Comparison of ENCODE assay signal across 8 cellular contexts in genomic region chr11:10307411-10308207, GRCh38. TPM values are rescaled to one million over a fixed set of nuclear protein-coding genes. Genes with fewer than 3 reads are reported as not detected.
DNase-seq lines count a peak whose midpoint lies in the region; ATAC-seq and TF ChIP-seq lines count a peak whose summit lies in the region.

No MANE protein-coding gene starts in this region.

- in situ Hi-C loops in IMR-90 (cut with MboI; ENCODE audit: low sequenced_read_pairs): loop anchor here (10.0 to 25.0 kb wide), 2 partner anchors 333 to 695 kb away; no protein-coding TSS in a partner anchor

- 0 out of 2 replicates have a peak overlapping the region, but pooled peaks have one; percentile 17 for H2AK5ac ChIP-seq in IMR-90 (ENCODE audit: low read depth, low read length)

- H3K27ac Mint-ChIP-seq in glutamatergic neuron (ENCODE audit: unreplicated experiment) (no peak overlapping the region), osteocyte (ENCODE audit: unreplicated experiment) (peak overlapping the region; percentile 100)

- H4K20me1 ChIP-seq in DOHH2 (ENCODE audit: control insufficient read depth, insufficient read depth, low read depth, low read length) (no peaks in the 10 kb centered on the region), IMR-90 (ENCODE audit: insufficient read depth, low read length) (peaks cover 43% of the 10 kb centered on the region)

- peak overlapping the region; percentile 87 for H2BK120ac ChIP-seq in IMR-90 (ENCODE audit: low read depth, low read length)

- peak overlapping the region; percentile 92 for H2BK5ac ChIP-seq in IMR-90 (ENCODE audit: low read depth, low read length, poor library complexity, severe bottlenecking)

- peak overlapping the region; percentile 91 for H3K4ac ChIP-seq in IMR-90 (ENCODE audit: low read depth, low read length)

- POLR2A ChIA-PET in IMR-90 (lab: Charles Lee; ENCODE audit: unreplicated experiment): interaction anchor here (0.5 to 3.7 kb wide), 6 partner anchors 18 to 147 kb away, joined by 3 to 28 read pairs (median 4); partner anchors contain the start of gene AMPD3

- peak overlapping the region; percentile 25 to 83; a peak in 3 of 4 replicates for H4K8ac ChIP-seq in IMR-90 (ENCODE audit: low read depth in 2 of 2, low read length in 2 of 2)

- H2AFZ ChIP-seq in IMR-90 (replicated peaks; ENCODE audit: low read length, poor library complexity): peak overlapping the region; percentile 77

- peak; percentile 100 for TF ChIP-seq CTCF in DOHH2 (IDR thresholded peaks at IDR 0.05; ENCODE audit: low read depth, low read length, poor library complexity, severe bottlenecking)
- peak; percentile 95 for TF ChIP-seq CTCF in IMR-90 (conservative IDR thresholded peaks at IDR 0.05; ENCODE audit: low read depth, low read length)
- peak; percentile 99 for TF ChIP-seq CTCF in glutamatergic neuron (IDR thresholded peaks at IDR 0.05; ENCODE audit: partially characterized antibody, unreplicated experiment)
- TF ChIP-seq CTCF in osteocyte (IDR thresholded peaks at IDR 0.05): peak; percentile 99
- TF ChIP-seq CTCF in thyroid gland (IDR thresholded peaks at IDR 0.05): peak; percentile 95 to 99 (median 97)

- CTCF ChIA-PET in IMR-90 (lab: Yijun Ruan, JAX): interaction anchor here (0.6 to 1.2 kb wide), 2 partner anchors 100 to 460 kb away, joined by 3 read pairs; no protein-coding TSS in a partner anchor

- peaks cover 0 to 31% of the 10 kb centered on the region in 2 experiments; a peak in 2 of 4 replicates for H3K79me1 ChIP-seq in IMR-90 (ENCODE audit: low read depth in 1 of 2, low read length in 2 of 2)

- H2AK9ac ChIP-seq in IMR-90 (replicated peaks; ENCODE audit: low read depth, low read length, poor library complexity): peak overlapping the region; percentile 86

- H3K4me1 Mint-ChIP-seq in glutamatergic neuron (ENCODE audit: low read depth, unreplicated experiment) (peaks cover 7% of the 10 kb centered on the region), osteocyte (ENCODE audit: unreplicated experiment) (peaks cover 33% of the 10 kb centered on the region)

- no peaks in the 10 kb centered on the region for H3K9me2 ChIP-seq in DOHH2 (replicated peaks; ENCODE audit: control insufficient read depth, low read length)

- peak overlapping the region; percentile 92 for H3K56ac ChIP-seq in IMR-90 (ENCODE audit: extremely low read depth, insufficient read depth, low read length)

- H3K4me3 ChIP-seq in DOHH2 (ENCODE audit: low read length): peak overlapping the region; percentile 69
- peak overlapping the region; percentile 65 for H3K4me3 ChIP-seq in IMR-90 (ENCODE audit: insufficient read depth, low read depth, low read length)
- peak overlapping the region; percentile 92 for H3K4me3 ChIP-seq in SK-N-MC
- H3K4me3 ChIP-seq in thyroid gland (replicated peaks in 1 of 3): peak overlapping the region in 2 of 3 donors; percentile 17 to 73

- H2BK20ac ChIP-seq in IMR-90 (ENCODE audit: low read depth, low read length): no peak overlapping the region

- H3K4me2 ChIP-seq in DOHH2 (ENCODE audit: low read length) (peak overlapping the region; percentile 65), IMR-90 (ENCODE audit: low read depth, low read length) (peak overlapping the region; percentile 60)

- peak overlapping the region; percentile 7; the same call in 1 of the 2 replicates for H4K5ac ChIP-seq in IMR-90 (ENCODE audit: low read depth, low read length)

- peak; percentile 87 for TF ChIP-seq RAD21 in IMR-90 (IDR thresholded peaks at IDR 0.05; ENCODE audit: low read length)

- 1% methylated on average over 12 of the region's 61 CpGs; no CpG with 5 or more reads in 1 of the 2 experiments for WGBS in IMR-90 (ENCODE audit: extremely low coverage in 2 of 2, insufficient read length in 1 of 2), 2 experiments
- WGBS in thyroid gland, 2 donors: 2 to 5% methylated on average over 24 to 32 of the region's 61 CpGs

- H3K27me3 ChIP-seq in DOHH2 (ENCODE audit: control insufficient read depth, low read length): peaks cover 56% of the 10 kb centered on the region
- H3K27me3 ChIP-seq in IMR-90 (ENCODE audit: control insufficient read depth, insufficient read depth, low read length): no peaks in the 10 kb centered on the region
- H3K27me3 ChIP-seq in thyroid gland: no peaks in the 10 kb centered on the region

- H3K4me3 Mint-ChIP-seq in glutamatergic neuron (ENCODE audit: unreplicated experiment) (peak overlapping the region; percentile 85), osteocyte (ENCODE audit: unreplicated experiment) (peak overlapping the region; percentile 99)

- H2BK15ac ChIP-seq in IMR-90 (ENCODE audit: low read depth, low read length): no peak overlapping the region

- H3K9me1 ChIP-seq in IMR-90 (ENCODE audit: insufficient read depth, low read length): peaks cover 4% of the 10 kb centered on the region; the same call in 1 of the 2 replicates

- H3K79me2 ChIP-seq in DOHH2 (ENCODE audit: control insufficient read depth, low read length): no peaks in the 10 kb centered on the region

- peaks cover 3% of the 10 kb centered on the region for H3K9me3 Mint-ChIP-seq in glutamatergic neuron (ENCODE audit: unreplicated experiment)
- H3K9me3 Mint-ChIP-seq in osteocyte (ENCODE audit: unreplicated experiment): no peaks in the 10 kb centered on the region

- H3K36me3 ChIP-seq in DOHH2 (ENCODE audit: control insufficient read depth, low read length) (no peaks in the 10 kb centered on the region), IMR-90 (ENCODE audit: control insufficient read depth, insufficient read depth, low read length) (peaks cover 22% of the 10 kb centered on the region), SK-N-MC (ENCODE audit: insufficient read depth, low read length) (no peaks in the 10 kb centered on the region), thyroid gland (no peaks in the 10 kb centered on the region)

- H3K9ac ChIP-seq in IMR-90 (ENCODE audit: low read depth, low read length): peak overlapping the region; percentile 76
- H3K9ac ChIP-seq in SK-N-MC (ENCODE audit: insufficient read length): peak overlapping the region; percentile 56

- dilution Hi-C loops in IMR-90 (cut with HindIII; ENCODE audit: low sequenced_read_pairs, unreplicated experiment): no loop called here

- no peaks in the 10 kb centered on the region for H3K9me3 ChIP-seq in DOHH2 (ENCODE audit: control insufficient read depth, insufficient read depth, low read length)
- H3K9me3 ChIP-seq in IMR-90 (ENCODE audit: control insufficient read depth, insufficient read depth, low read length): no peaks in the 10 kb centered on the region
- H3K9me3 ChIP-seq in SK-N-MC (ENCODE audit: low read depth, low read length): no peaks in the 10 kb centered on the region; the same call in 1 of the 2 replicates
- no peaks in the 10 kb centered on the region for H3K9me3 ChIP-seq in thyroid gland

- H3K27me3 Mint-ChIP-seq in glutamatergic neuron (ENCODE audit: unreplicated experiment): peaks cover 20% of the 10 kb centered on the region
- no peaks in the 10 kb centered on the region for H3K27me3 Mint-ChIP-seq in osteocyte (ENCODE audit: unreplicated experiment)

- no TSS peak for BruUV-seq in IMR-90 (replicated peaks; lab: Mats Ljungman, UMichigan)

- H3K36me3 Mint-ChIP-seq in glutamatergic neuron (ENCODE audit: unreplicated experiment) (no peaks in the 10 kb centered on the region), osteocyte (ENCODE audit: unreplicated experiment) (peaks cover 27% of the 10 kb centered on the region)

- H3K14ac ChIP-seq in IMR-90 (replicated peaks; ENCODE audit: low read depth, low read length): peak overlapping the region; percentile 96

- intact Hi-C loops in IMR-90 (cut with micrococcal nuclease) (loop anchor here (1.0 to 10.0 kb wide), 4 partner anchors 59 to 400 kb away; no protein-coding TSS in a partner anchor), thyroid gland (cut with DNase I) (loop anchor here (5.0 kb wide), 2 partner anchors 95 to 310 kb away; no protein-coding TSS in a partner anchor)

- H3K18ac ChIP-seq in IMR-90 (ENCODE audit: low read depth, low read length): peak overlapping the region; percentile 70

- DNase-seq in IMR-90 (peak; percentile 94), SK-N-MC (ENCODE audit: low read depth, low spot score) (no peak), glutamatergic neuron (peak; percentile 85), osteocyte (ENCODE audit: extremely low spot score, unreplicated experiment) (peak; percentile 95), thyroid gland (peak; percentile 82)
- peak; percentile 87 for DNase-seq in activated naive CD4-positive, alpha-beta T cell treated with anti-CD3 and anti-CD28 coated beads, Interleukin-2, amount 50 U/mL, for 16 hours

- H4K91ac ChIP-seq in IMR-90 (ENCODE audit: insufficient read depth, low read depth, low read length): peak overlapping the region; percentile 59; the same call in 1 of the 2 replicates

- H3K4me1 ChIP-seq in DOHH2 (ENCODE audit: control insufficient read depth, low read length) (peaks cover 73% of the 10 kb centered on the region), IMR-90 (ENCODE audit: control insufficient read depth, insufficient read depth, low read length) (peaks cover 7% of the 10 kb centered on the region), thyroid gland (peaks cover 55 to 56% of the 10 kb centered on the region in 2 donors)

- 0 out of 2 replicates have a peak, but pooled peaks cover 4% of the 10 kb centered on the region for H3F3A ChIP-seq in DOHH2 (ENCODE audit: control insufficient read depth, insufficient read depth)

- ATAC-seq in GM21528 (IDR thresholded peaks at IDR 0.05; ENCODE audit: low FRiP score, unreplicated experiment): peak; percentile 68
- peak; percentile 8 for ATAC-seq in IMR-90 (ENCODE audit: low read depth)

- TF ChIP-seq POLR2A in IMR-90 (IDR thresholded peaks at IDR 0.05; ENCODE audit: low read depth, low read length) (peak; percentile 51; the same call in 1 of the 2 replicates), thyroid gland (IDR thresholded peaks at IDR 0.05) (no peak)

- peak overlapping the region; percentile 94 for H3K23ac ChIP-seq in IMR-90 (ENCODE audit: low read depth, low read length)

- H3K27ac ChIP-seq in DOHH2 (ENCODE audit: low read depth, low read length) (no peak overlapping the region), IMR-90 (ENCODE audit: insufficient read depth, low read length) (peak overlapping the region; percentile 83), SK-N-MC (no peak overlapping the region), thyroid gland (peak overlapping the region in 2 of 3 donors; percentile 64 to 88)

RNA-seq across cellular contexts. Expression of gene ADM, which starts 2.7 kb away (rescaled TPM):
- total RNA-seq in IMR-90 (2012; rRNA removed): 328 and 559 TPM in 2 replicates
- polyA plus RNA-seq in IMR-90 (2012; rRNA removed): 268 and 357 TPM in 2 replicates
- polyA plus RNA-seq in IMR-90 (2012; cell fraction: cytosol; rRNA removed): 627 and 1,317 TPM in 2 replicates
- 480 and 671 TPM in 2 replicates for polyA plus RNA-seq in IMR-90 (2012; cell fraction: nucleus; rRNA removed; ENCODE audit: low replicate concordance)
- total RNA-seq in glutamatergic neuron (ENCODE audit: unreplicated experiment): 0.22 TPM
- total RNA-seq in osteocyte: 239 and 244 TPM in 2 replicates
- 10 to 100 TPM in 3 of 4 donors, 1 to 10 TPM in 1; 8.0 to 69.1 (median 20.5) TPM for total RNA-seq in thyroid gland

RNA-seq across cellular contexts. Expression of gene SBF2, which starts 13.6 kb away (rescaled TPM):
- 45.8 and 51.8 TPM in 2 replicates for total RNA-seq in IMR-90 (2012; rRNA removed)
- 21.7 and 23.8 TPM in 2 replicates for polyA plus RNA-seq in IMR-90 (2012; rRNA removed)
- 7.6 and 9.9 TPM in 2 replicates for polyA plus RNA-seq in IMR-90 (2012; cell fraction: cytosol; rRNA removed)
- 13.3 and 78.3 TPM in 2 replicates for polyA plus RNA-seq in IMR-90 (2012; cell fraction: nucleus; rRNA removed; ENCODE audit: low replicate concordance)
- total RNA-seq in glutamatergic neuron (ENCODE audit: unreplicated experiment): 30.7 TPM
- total RNA-seq in osteocyte: 65.2 and 80.0 TPM in 2 replicates
- total RNA-seq in thyroid gland: 10 to 100 TPM; 67.5 to 92.9 (median 71.6) TPM

Comparison
In these comparisons a context has a peak if more than half of its experiments do, and no peak if none do; other contexts are left out.
1. H3K27ac ChIP-seq: peak in IMR-90 (single experiment) and thyroid gland (2 of 3); none in DOHH2 (single experiment) and SK-N-MC (single experiment).
2. Peak in every context shown above with its lines, with median percentiles within 50 percentile points of each other: H3K4me3 ChIP-seq and CTCF ChIP-seq.